Comparison of ENCODE assay signal across 15 cellular contexts in the genomic region with DNA sequence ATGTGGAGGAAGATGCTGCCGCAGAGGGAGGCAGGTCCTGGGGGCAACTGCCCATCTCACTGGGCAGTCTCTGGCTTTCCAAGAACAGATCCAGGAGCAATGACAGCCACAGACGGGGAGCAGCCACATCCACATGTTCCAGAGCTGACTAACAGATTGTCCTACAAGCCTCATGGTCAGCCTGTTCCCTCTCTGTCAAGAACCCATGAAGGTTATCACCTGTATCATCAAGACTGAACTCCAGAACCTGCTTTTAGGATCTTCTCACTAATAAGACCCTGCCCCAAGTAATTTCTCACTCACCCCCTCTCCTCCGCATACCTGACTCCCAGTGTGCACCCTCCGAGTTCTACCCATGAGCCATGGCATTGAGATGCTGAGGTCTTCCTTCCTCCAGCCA.
A peak's percentile ranks its signal among the peaks of the same experiment; 100 is the strongest.
DNase-seq lines count a peak whose midpoint lies in the region; ATAC-seq and TF ChIP-seq lines count a peak whose summit lies in the region.
"Had no signal": no experiment of that assay in that cellular context is flagged by ENCODE, and none has a peak within 500 bp of the region (broad histone marks: within the 10 kb centered on the region; RNA-seq: fewer than 3 reads in every experiment).

No MANE protein-coding gene starts in this region.

- no peaks in the 10 kb centered on the region for H3K27me3 Mint-ChIP-seq in activated naive CD8-positive, alpha-beta T cell treated with anti-CD3 and anti-CD28 coated beads, Interleukin-2, amount 50 U/mL, for 24 hours
- H3K27me3 Mint-ChIP-seq in activated naive CD8-positive, alpha-beta T cell treated with anti-CD3 and anti-CD28 coated beads for 36 hours: no peaks in the 10 kb centered on the region
- peaks cover 29% of the 10 kb centered on the region for H3K27me3 Mint-ChIP-seq in HFFc6 (ENCODE audit: insufficient read depth)
- H3K27me3 Mint-ChIP-seq in effector memory CD8-positive, alpha-beta T cell: no peaks in the 10 kb centered on the region
- H3K27me3 Mint-ChIP-seq: CD8-positive, alpha-beta memory T cell had no signal

- peak overlapping the region; percentile 25 for H3K27ac Mint-ChIP-seq in activated naive CD8-positive, alpha-beta T cell treated with anti-CD3 and anti-CD28 coated beads, Interleukin-2, amount 50 U/mL, for 24 hours
- H3K27ac Mint-ChIP-seq in activated naive CD8-positive, alpha-beta T cell treated with anti-CD3 and anti-CD28 coated beads for 36 hours: no peak overlapping the region
- H3K27ac Mint-ChIP-seq in HFFc6: peak overlapping the region; percentile 51
- H3K27ac Mint-ChIP-seq in effector memory CD8-positive, alpha-beta T cell: peak overlapping the region; percentile 52 to 69

- peaks cover 56% of the 10 kb centered on the region for H3K36me3 Mint-ChIP-seq in activated naive CD8-positive, alpha-beta T cell treated with anti-CD3 and anti-CD28 coated beads, Interleukin-2, amount 50 U/mL, for 24 hours (ENCODE audit: low read depth)
- H3K36me3 Mint-ChIP-seq in activated naive CD8-positive, alpha-beta T cell treated with anti-CD3 and anti-CD28 coated beads for 36 hours: peaks cover 41% of the 10 kb centered on the region
- H3K36me3 Mint-ChIP-seq in HFFc6 (ENCODE audit: low read depth): peaks cover 89% of the 10 kb centered on the region
- H3K36me3 Mint-ChIP-seq in effector memory CD8-positive, alpha-beta T cell (ENCODE audit: insufficient read depth): peaks cover 76% of the 10 kb centered on the region

- no peak for ATAC-seq in activated naive CD8-positive, alpha-beta T cell treated with anti-CD3 and anti-CD28 coated beads, Interleukin-2, amount 50 U/mL, for 24 hours
- ATAC-seq in effector memory CD8-positive, alpha-beta T cell (replicated peaks): no peak
- ATAC-seq in HG02852 (IDR thresholded peaks at IDR 0.05; ENCODE audit: unreplicated experiment): no peak

- H3K4me3 Mint-ChIP-seq in activated naive CD8-positive, alpha-beta T cell treated with anti-CD3 and anti-CD28 coated beads, Interleukin-2, amount 50 U/mL, for 24 hours: no peak overlapping the region
- H3K4me3 Mint-ChIP-seq in activated naive CD8-positive, alpha-beta T cell treated with anti-CD3 and anti-CD28 coated beads for 36 hours: no peak overlapping the region
- H3K4me3 Mint-ChIP-seq in HFFc6: no peak overlapping the region; the same call in 1 of the 2 replicates
- H3K4me3 Mint-ChIP-seq in effector memory CD8-positive, alpha-beta T cell: no peak overlapping the region
- H3K4me3 Mint-ChIP-seq: CD8-positive, alpha-beta memory T cell had no signal

- no peaks in the 10 kb centered on the region for H3K9me3 Mint-ChIP-seq in activated naive CD8-positive, alpha-beta T cell treated with anti-CD3 and anti-CD28 coated beads, Interleukin-2, amount 50 U/mL, for 24 hours
- no peaks in the 10 kb centered on the region for H3K9me3 Mint-ChIP-seq in activated naive CD8-positive, alpha-beta T cell treated with anti-CD3 and anti-CD28 coated beads for 36 hours
- H3K9me3 Mint-ChIP-seq in HFFc6: no peaks in the 10 kb centered on the region
- no peaks in the 10 kb centered on the region for H3K9me3 Mint-ChIP-seq in effector memory CD8-positive, alpha-beta T cell

- peaks cover 36% of the 10 kb centered on the region for H3K4me1 Mint-ChIP-seq in activated naive CD8-positive, alpha-beta T cell treated with anti-CD3 and anti-CD28 coated beads, Interleukin-2, amount 50 U/mL, for 24 hours
- peaks cover 18% of the 10 kb centered on the region for H3K4me1 Mint-ChIP-seq in activated naive CD8-positive, alpha-beta T cell treated with anti-CD3 and anti-CD28 coated beads for 36 hours
- H3K4me1 Mint-ChIP-seq in HFFc6 (ENCODE audit: low read depth): peaks cover 75% of the 10 kb centered on the region
- peaks cover 27 to 40% of the 10 kb centered on the region in 2 donors for H3K4me1 Mint-ChIP-seq in effector memory CD8-positive, alpha-beta T cell (ENCODE audit: low read depth in 2 of 2)

- DNase-seq in activated naive CD8-positive, alpha-beta T cell treated with anti-CD3 and anti-CD28 coated beads, Interleukin-2, amount 50 U/mL, for 24 hours: no peak
- DNase-seq in activated naive CD8-positive, alpha-beta T cell treated with anti-CD3 and anti-CD28 coated beads for 36 hours: no peak
- no peak for DNase-seq in HFFc6
- DNase-seq in effector memory CD8-positive, alpha-beta T cell: no peak
- no peak for DNase-seq in germinal center (ENCODE audit: low spot score)
- no peak for DNase-seq in HK-2 (ENCODE audit: unreplicated experiment)
- DNase-seq: ACHN; BE2C; CD8-positive, alpha-beta memory T cell; NCI-H1436; NCI-H2081; NCI-H524; Peyer's patch; SIG-M5 had no signal

- no peak for TF ChIP-seq CTCF in HFFc6 (IDR thresholded peaks at IDR 0.05)
